In genomic region chr11:106208795-106209194, GRCh38 we compare ENCODE assay signal across 13 cellular contexts.
DNase-seq lines count a peak whose midpoint lies in the region; ATAC-seq lines count a peak whose summit lies in the region.
"Had no signal": no experiment of that assay in that cellular context is flagged by ENCODE, and none has a peak within 500 bp of the region (broad histone marks: within the 10 kb centered on the region; RNA-seq: fewer than 3 reads in every experiment).

No MANE protein-coding gene starts in this region.

- ATAC-seq in GM19463 (IDR thresholded peaks at IDR 0.05; ENCODE audit: unreplicated experiment) = peak; percentile 52
- no peak for ATAC-seq in HG02623 (IDR thresholded peaks at IDR 0.05; ENCODE audit: unreplicated experiment)
- ATAC-seq in GM21367 (IDR thresholded peaks at IDR 0.05; ENCODE audit: unreplicated experiment) = no peak
- no peak for ATAC-seq in HG02852 (IDR thresholded peaks at IDR 0.05; ENCODE audit: unreplicated experiment)

- peak; percentile 53 for DNase-seq in NCI-H69 (lab: John Stamatoyannopoulos, UW)
- DNase-seq in kidney glomerular epithelial cell (lab: John Stamatoyannopoulos, UW) = peak; percentile 28
- DNase-seq in renal cortical epithelial cell (ENCODE audit: low read depth) = peak; percentile 82
- DNase-seq: CD8-positive, alpha-beta memory T cell; H7; NCI-H226; NCI-H526; SIG-M5; SW 1271 had no signal

Comparison
In these comparisons a context has a peak if more than half of its experiments do, and no peak if none do; other contexts are left out.
1. DNase-seq: peak in every context shown above with its lines; median percentile 82 in renal cortical epithelial cell; 53 in NCI-H69; 28 in kidney glomerular epithelial cell.